Comparison of ENCODE assay signal across 20 cellular contexts in the genomic region with DNA sequence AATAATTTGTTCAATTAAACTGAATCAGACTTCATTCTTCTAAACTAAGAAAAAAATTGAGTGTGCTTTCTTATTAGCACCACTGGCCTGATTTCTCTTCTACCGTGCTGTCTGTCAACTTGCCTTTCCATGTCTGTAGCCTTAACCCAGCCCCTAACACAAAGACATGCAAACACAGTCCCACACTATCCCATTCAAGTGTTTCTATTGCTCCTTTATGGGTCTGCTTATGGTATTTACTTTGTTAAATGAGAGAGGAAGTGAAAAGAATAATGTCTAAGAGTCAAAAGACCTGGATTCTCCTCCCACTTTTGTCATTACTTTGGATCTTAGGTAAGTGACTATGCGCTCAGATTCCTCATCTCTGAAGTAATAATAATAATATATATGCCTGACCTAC.
"Had no signal": no experiment of that assay in that cellular context is flagged by ENCODE, and none has a peak within 500 bp of the region (broad histone marks: within the 10 kb centered on the region; RNA-seq: fewer than 3 reads in every experiment).

No MANE protein-coding gene starts in this region.

- H3K36me3 ChIP-seq: adrenal gland, sigmoid colon, thoracic aorta, vagina had no signal

- H3K79me2 ChIP-seq: parathyroid adenoma had no signal

- ATAC-seq: activated CD4-positive, alpha-beta T cell treated with anti-CD3 and anti-CD28 coated beads for 36 hours; body of pancreas; naive thymus-derived CD8-positive, alpha-beta T cell; psoas muscle; stimulated activated effector memory CD8-positive, alpha-beta T cell treated with anti-CD3 and anti-CD28 coated beads, Interleukin-12 subunit alpha, Interleukin-12 subunit beta, amount 100 ng/mL, for 72 hours had no signal

- H3K27me3 ChIP-seq: adrenal gland, body of pancreas, sigmoid colon, vagina had no signal

- H3K9me3 ChIP-seq: adrenal gland, body of pancreas, psoas muscle, sigmoid colon, thoracic aorta, vagina had no signal

- H3K4me1 ChIP-seq: adrenal gland, body of pancreas, parathyroid adenoma, psoas muscle, vagina had no signal

- DNase-seq: activated CD4-positive, alpha-beta T cell treated with anti-CD3 and anti-CD28 coated beads for 36 hours; activated CD4-positive, CD25-positive, alpha-beta regulatory T cell; activated CD8-positive, alpha-beta memory T cell treated with anti-CD3 and anti-CD28 coated beads for 24 hours; activated effector memory CD4-positive, alpha-beta T cell treated with Interleukin-2 at 50 U/mL for 16 hours; activated naive CD4-positive, alpha-beta T cell treated with anti-CD3 and anti-CD28 coated beads for 36 hours; activated naive CD8-positive, alpha-beta T cell treated with anti-CD3 and anti-CD28 coated beads for 36 hours; adrenal gland; aorta; body of pancreas; effector CD8-positive, alpha-beta T cell; mammary epithelial cell; naive thymus-derived CD8-positive, alpha-beta T cell; occipital lobe; psoas muscle; sigmoid colon; stimulated activated CD4-positive, alpha-beta T cell treated with anti-CD3 and anti-CD28 coated beads, Interleukin-4, amount 100 ng/mL, for 24 hours had no signal

- H3K9ac ChIP-seq: parathyroid adenoma had no signal

- H3K27ac ChIP-seq: adrenal gland, body of pancreas, parathyroid adenoma, psoas muscle, sigmoid colon, thoracic aorta, vagina had no signal

- H3K4me3 ChIP-seq: adrenal gland, body of pancreas, psoas muscle, sigmoid colon, thoracic aorta, vagina had no signal
